In the genomic region with DNA sequence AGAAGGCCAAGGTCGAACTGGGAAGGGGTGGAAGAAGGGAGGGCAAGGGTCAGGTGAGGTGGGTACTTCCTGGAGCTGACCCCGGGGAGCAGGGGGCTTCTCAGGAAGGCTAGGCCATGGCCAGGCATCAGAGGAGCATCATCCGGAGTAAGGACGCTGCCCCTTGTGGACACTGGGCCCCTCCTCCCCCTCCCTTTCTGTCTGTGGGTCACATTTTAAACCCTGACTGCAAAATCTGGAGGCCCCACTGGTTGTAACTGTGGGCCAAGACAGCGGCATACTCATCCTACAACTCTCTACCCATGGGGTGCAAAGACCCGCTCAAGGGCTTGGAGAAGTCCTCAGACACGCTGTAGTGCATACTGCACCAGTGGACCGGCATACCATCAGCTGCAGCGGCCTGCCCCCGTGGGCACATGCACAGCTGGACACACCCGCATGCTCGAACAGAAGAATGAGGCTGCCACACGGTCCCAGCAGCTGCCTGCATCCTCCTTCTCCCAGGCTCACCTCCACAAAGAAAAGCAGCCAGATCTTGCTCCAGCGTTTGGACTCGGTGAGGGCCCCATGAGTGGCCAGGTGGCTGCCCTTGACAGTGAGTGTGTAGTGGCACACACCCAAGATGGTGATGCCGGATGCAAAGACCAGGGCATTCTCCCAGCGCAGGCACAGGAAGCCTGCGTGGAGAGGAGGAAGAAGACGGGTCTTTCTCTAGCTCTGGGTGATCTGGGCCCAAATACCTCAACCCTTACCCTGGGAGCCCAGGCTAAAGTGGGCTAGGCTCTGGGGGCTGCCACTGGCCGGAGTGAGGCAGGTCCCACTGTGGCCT, we compare ENCODE assay signal across 2 cellular contexts.
TF ChIP-seq lines count a peak whose summit lies in the region.

No MANE protein-coding gene starts in this region.

TF ChIP-seq in GM23338, 12 proteins besides CTCF, POLR2A, EP300 and RAD21 (continues in another document):
- TF ChIP-seq NANOG (IDR thresholded peaks at IDR 0.05; ENCODE audit: borderline replicate concordance) (no peak), REST (IDR thresholded peaks at IDR 0.05; ENCODE audit: unreplicated experiment) (no peak), STAT1 (IDR thresholded peaks at IDR 0.05; ENCODE audit: unreplicated experiment) (no peak), JUNB (IDR thresholded peaks at IDR 0.05; ENCODE audit: unreplicated experiment) (no peak), EZH2phosphoT487 (IDR thresholded peaks at IDR 0.05; ENCODE audit: unreplicated experiment) (no peak), EZH2 (IDR thresholded peaks at IDR 0.05; ENCODE audit: low read depth, unreplicated experiment) (no peak), ZNF462 (CRISPR knock-in tag; IDR thresholded peaks at IDR 0.05) (no peak), CREB1 (CRISPR knock-in tag; IDR thresholded peaks at IDR 0.05; ENCODE audit: low read depth) (no peak), ZNF114 (CRISPR knock-in tag; IDR thresholded peaks at IDR 0.05) (no peak), POLR2AphosphoS5 (IDR thresholded peaks at IDR 0.05; ENCODE audit: low read depth) (no peak), ZNF331 (CRISPR knock-in tag; IDR thresholded peaks at IDR 0.05; ENCODE audit: low read depth) (no peak)

TF ChIP-seq in H1, 55 proteins besides CTCF, POLR2A, EP300 and RAD21:
- TF ChIP-seq KDM4A (IDR thresholded peaks at IDR 0.05; ENCODE audit: low read depth, low read length, severe bottlenecking) (no peak), SP2 (IDR thresholded peaks at IDR 0.05; ENCODE audit: low read length) (no peak), CBX8 (IDR thresholded peaks at IDR 0.05; ENCODE audit: borderline replicate concordance, low read depth, low read length) (no peak), HDAC6 (IDR thresholded peaks at IDR 0.05; ENCODE audit: low read depth, low read length) (no peak), YY1 (IDR thresholded peaks at IDR 0.05; ENCODE audit: low read depth, low read length) (no peak), RNF2 (IDR thresholded peaks at IDR 0.05; ENCODE audit: borderline replicate concordance, low read depth, low read length, missing control alignments, poor library complexity, severe bottlenecking) (no peak), JUND (IDR thresholded peaks at IDR 0.05; ENCODE audit: low read length) (no peak), SP4 (IDR thresholded peaks at IDR 0.05; ENCODE audit: low read length) (no peak), CHD2 (IDR thresholded peaks at IDR 0.05; ENCODE audit: low read length) (no peak), CBX5 (IDR thresholded peaks at IDR 0.05; ENCODE audit: low read depth, low read length) (no peak), SAP30 (IDR thresholded peaks at IDR 0.05; ENCODE audit: insufficient read depth, insufficient replicate concordance, low read length) (no peak), RFX5 (IDR thresholded peaks at IDR 0.05; ENCODE audit: borderline replicate concordance, low read depth, low read length) (no peak), KDM1A (IDR thresholded peaks at IDR 0.05; ENCODE audit: borderline replicate concordance, low read length) (no peak), E2F6 (IDR thresholded peaks at IDR 0.05) (no peak), MAX (IDR thresholded peaks at IDR 0.05) (no peak), ASH2L (IDR thresholded peaks at IDR 0.05; ENCODE audit: low read length) (no peak), RBBP5 (IDR thresholded peaks at IDR 0.05; ENCODE audit: borderline replicate concordance, low read depth, low read length) (no peak)
- TF ChIP-seq, protein P1, sequence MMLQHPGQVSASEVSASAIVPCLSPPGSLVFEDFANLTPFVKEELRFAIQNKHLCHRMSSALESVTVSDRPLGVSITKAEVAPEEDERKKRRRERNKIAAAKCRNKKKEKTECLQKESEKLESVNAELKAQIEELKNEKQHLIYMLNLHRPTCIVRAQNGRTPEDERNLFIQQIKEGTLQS (IDR thresholded peaks at IDR 0.05; ENCODE audit: insufficient read depth, low read depth, low read length): no peak
